1 cellular context compared by ENCODE assay signal in the genomic region with DNA sequence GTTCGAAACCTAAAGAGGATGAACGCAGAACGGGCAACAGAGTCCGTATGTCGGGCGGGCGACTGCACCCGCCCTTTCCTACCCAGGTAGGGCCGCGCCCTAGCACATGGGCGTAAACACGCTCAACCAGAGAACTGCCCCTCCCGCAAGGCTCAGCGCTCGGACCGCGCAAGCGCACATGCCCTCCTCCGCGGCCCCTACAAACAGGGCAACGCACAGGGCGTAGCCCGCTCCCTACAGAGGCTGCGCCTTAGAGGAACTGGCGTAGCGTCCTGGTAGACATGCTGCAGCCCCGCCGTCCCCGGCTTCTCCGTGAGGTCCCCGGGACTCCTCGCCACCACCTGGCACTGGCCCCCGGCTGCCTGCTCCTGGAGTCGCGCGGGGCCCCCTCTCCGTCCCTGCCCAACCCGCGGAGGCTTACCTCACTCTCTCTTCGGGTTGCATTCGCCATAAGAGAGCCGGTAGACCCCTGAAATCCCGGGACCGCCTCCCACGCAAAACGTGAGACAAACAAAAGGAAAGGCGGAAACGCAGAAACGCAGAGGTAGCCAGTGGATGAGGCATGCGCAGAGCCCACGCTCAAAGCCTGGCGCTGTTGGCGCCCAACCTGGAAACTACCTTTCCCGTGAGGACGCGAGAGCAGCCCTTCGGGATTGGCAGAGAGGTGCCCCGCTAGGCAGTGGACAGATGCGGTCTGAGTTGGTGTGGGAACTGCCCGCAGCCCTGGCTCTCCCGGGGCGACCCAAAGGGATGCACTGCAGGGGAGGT.
TF ChIP-seq lines count a peak whose summit lies in the region.

A gene (minus strand): TSS at position 518 of the 768 bp plus-strand sequence. CDS start 1,642 bp downstream, outside the sequence.

TF ChIP-seq in HepG2, 621 proteins besides CTCF, POLR2A, EP300 and RAD21 (continued from another document):
- TF ChIP-seq XBP1 (CRISPR knock-in tag; IDR thresholded peaks at IDR 0.05) (peak; percentile 59), ZNF547 (CRISPR knock-in tag; IDR thresholded peaks at IDR 0.05) (0 out of 2 replicates have a peak, but pooled peaks have one; percentile 17), RBM22 (optimal IDR thresholded peaks at IDR 0.05; ENCODE audit: low read length) (no peak), SMYD3 (CRISPR knock-in tag; IDR thresholded peaks at IDR 0.05) (peak; percentile 64; the same call in 1 of the 2 replicates), ZNF878 (CRISPR knock-in tag; IDR thresholded peaks at IDR 0.05) (peak; percentile 88), ZNF792 (CRISPR knock-in tag; IDR thresholded peaks at IDR 0.05) (peak; percentile 43; the same call in 1 of the 2 replicates), ZNF296 (CRISPR knock-in tag; conservative IDR thresholded peaks at IDR 0.05) (no peak), ZFYVE20 (CRISPR knock-in tag; IDR thresholded peaks at IDR 0.05; ENCODE audit: borderline replicate concordance, low read depth) (peak; percentile 53; the same call in 1 of the 2 replicates), ZNF83 (CRISPR knock-in tag; IDR thresholded peaks at IDR 0.05; ENCODE audit: borderline replicate concordance) (no peak), ZFP82 (CRISPR knock-in tag; IDR thresholded peaks at IDR 0.05; ENCODE audit: borderline replicate concordance) (0 out of 2 replicates have a peak, but pooled peaks have one; percentile 35), KAT2B (IDR thresholded peaks at IDR 0.05; ENCODE audit: borderline replicate concordance, low read depth, low read length) (no peak), ZNF790 (CRISPR knock-in tag; IDR thresholded peaks at IDR 0.05; ENCODE audit: borderline replicate concordance) (0 out of 2 replicates have a peak, but pooled peaks have one; percentile 59), TOPORS (CRISPR knock-in tag; IDR thresholded peaks at IDR 0.05) (no peak), ZNF264 (CRISPR knock-in tag; IDR thresholded peaks at IDR 0.05) (peak; percentile 68; the same call in 1 of the 2 replicates), ZNF746 (CRISPR knock-in tag; IDR thresholded peaks at IDR 0.05) (peak; percentile 49; the same call in 1 of the 2 replicates), KDM6A (CRISPR knock-in tag; IDR thresholded peaks at IDR 0.05; ENCODE audit: low read depth) (no peak), CC2D1A (CRISPR knock-in tag; IDR thresholded peaks at IDR 0.05) (peak; percentile 92; the same call in 1 of the 2 replicates), ETV5 (CRISPR knock-in tag; IDR thresholded peaks at IDR 0.05; ENCODE audit: borderline replicate concordance) (peak; percentile 47; the same call in 1 of the 2 replicates), ZNF724P (CRISPR knock-in tag; IDR thresholded peaks at IDR 0.05; ENCODE audit: borderline replicate concordance) (peak; percentile 39; the same call in 1 of the 2 replicates), ZNF260 (CRISPR knock-in tag; IDR thresholded peaks at IDR 0.05; ENCODE audit: borderline replicate concordance, low read depth) (no peak), ESRRA (CRISPR knock-in tag; IDR thresholded peaks at IDR 0.05; ENCODE audit: low read depth) (peak; percentile 49), PRPF4 (IDR thresholded peaks at IDR 0.05; ENCODE audit: low read depth, low read length, poor library complexity, severe bottlenecking) (no peak), FOXO1 (CRISPR knock-in tag; IDR thresholded peaks at IDR 0.05) (peak; percentile 84), ZFP90 (CRISPR knock-in tag; IDR thresholded peaks at IDR 0.05; ENCODE audit: borderline replicate concordance) (peak; percentile 95; the same call in 1 of the 2 replicates), HNF4G (IDR thresholded peaks at IDR 0.05; ENCODE audit: borderline replicate concordance, low read depth, low read length) (no peak), HNF4G (CRISPR knock-in tag; IDR thresholded peaks at IDR 0.05; ENCODE audit: borderline replicate concordance, low read depth) (no peak; the same call in 1 of the 2 replicates), EED (CRISPR knock-in tag; IDR thresholded peaks at IDR 0.05) (0 out of 2 replicates have a peak, but pooled peaks have one; percentile 68)
- TF ChIP-seq, protein P1, sequence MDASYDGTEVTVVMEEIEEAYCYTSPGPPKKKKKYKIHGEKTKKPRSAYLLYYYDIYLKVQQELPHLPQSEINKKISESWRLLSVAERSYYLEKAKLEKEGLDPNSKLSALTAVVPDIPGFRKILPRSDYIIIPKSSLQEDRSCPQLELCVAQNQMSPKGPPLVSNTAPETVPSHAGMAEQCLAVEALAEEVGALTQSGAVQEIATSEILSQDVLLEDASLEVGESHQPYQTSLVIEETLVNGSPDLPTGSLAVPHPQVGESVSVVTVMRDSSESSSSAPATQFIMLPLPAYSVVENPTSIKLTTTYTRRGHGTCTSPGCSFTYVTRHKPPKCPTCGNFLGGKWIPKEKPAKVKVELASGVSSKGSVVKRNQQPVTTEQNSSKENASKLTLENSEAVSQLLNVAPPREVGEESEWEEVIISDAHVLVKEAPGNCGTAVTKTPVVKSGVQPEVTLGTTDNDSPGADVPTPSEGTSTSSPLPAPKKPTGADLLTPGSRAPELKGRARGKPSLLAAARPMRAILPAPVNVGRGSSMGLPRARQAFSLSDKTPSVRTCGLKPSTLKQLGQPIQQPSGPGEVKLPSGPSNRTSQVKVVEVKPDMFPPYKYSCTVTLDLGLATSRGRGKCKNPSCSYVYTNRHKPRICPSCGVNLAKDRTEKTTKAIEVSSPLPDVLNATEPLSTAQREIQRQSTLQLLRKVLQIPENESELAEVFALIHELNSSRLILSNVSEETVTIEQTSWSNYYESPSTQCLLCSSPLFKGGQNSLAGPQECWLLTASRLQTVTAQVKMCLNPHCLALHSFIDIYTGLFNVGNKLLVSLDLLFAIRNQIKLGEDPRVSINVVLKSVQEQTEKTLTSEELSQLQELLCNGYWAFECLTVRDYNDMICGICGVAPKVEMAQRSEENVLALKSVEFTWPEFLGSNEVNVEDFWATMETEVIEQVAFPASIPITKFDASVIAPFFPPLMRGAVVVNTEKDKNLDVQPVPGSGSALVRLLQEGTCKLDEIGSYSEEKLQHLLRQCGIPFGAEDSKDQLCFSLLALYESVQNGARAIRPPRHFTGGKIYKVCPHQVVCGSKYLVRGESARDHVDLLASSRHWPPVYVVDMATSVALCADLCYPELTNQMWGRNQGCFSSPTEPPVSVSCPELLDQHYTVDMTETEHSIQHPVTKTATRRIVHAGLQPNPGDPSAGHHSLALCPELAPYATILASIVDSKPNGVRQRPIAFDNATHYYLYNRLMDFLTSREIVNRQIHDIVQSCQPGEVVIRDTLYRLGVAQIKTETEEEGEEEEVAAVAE (CRISPR knock-in tag; IDR thresholded peaks at IDR 0.05; ENCODE audit: borderline replicate concordance), result peak; percentile 38; the same call in 1 of the 2 replicates
- TF ChIP-seq, protein P2, sequence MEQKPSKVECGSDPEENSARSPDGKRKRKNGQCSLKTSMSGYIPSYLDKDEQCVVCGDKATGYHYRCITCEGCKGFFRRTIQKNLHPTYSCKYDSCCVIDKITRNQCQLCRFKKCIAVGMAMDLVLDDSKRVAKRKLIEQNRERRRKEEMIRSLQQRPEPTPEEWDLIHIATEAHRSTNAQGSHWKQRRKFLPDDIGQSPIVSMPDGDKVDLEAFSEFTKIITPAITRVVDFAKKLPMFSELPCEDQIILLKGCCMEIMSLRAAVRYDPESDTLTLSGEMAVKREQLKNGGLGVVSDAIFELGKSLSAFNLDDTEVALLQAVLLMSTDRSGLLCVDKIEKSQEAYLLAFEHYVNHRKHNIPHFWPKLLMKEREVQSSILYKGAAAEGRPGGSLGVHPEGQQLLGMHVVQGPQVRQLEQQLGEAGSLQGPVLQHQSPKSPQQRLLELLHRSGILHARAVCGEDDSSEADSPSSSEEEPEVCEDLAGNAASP (CRISPR knock-in tag; IDR thresholded peaks at IDR 0.05; ENCODE audit: borderline replicate concordance), result peak; percentile 26; the same call in 1 of the 2 replicates
- TF ChIP-seq, protein P3, sequence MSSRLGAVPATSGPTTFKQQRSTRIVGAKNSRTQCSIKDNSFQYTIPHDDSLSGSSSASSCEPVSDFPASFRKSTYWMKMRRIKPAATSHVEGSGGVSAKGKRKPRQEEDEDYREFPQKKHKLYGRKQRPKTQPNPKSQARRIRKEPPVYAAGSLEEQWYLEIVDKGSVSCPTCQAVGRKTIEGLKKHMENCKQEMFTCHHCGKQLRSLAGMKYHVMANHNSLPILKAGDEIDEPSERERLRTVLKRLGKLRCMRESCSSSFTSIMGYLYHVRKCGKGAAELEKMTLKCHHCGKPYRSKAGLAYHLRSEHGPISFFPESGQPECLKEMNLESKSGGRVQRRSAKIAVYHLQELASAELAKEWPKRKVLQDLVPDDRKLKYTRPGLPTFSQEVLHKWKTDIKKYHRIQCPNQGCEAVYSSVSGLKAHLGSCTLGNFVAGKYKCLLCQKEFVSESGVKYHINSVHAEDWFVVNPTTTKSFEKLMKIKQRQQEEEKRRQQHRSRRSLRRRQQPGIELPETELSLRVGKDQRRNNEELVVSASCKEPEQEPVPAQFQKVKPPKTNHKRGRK (CRISPR knock-in tag; IDR thresholded peaks at IDR 0.05), result 0 out of 2 replicates have a peak, but pooled peaks have one; percentile 39
- TF ChIP-seq, protein P4, sequence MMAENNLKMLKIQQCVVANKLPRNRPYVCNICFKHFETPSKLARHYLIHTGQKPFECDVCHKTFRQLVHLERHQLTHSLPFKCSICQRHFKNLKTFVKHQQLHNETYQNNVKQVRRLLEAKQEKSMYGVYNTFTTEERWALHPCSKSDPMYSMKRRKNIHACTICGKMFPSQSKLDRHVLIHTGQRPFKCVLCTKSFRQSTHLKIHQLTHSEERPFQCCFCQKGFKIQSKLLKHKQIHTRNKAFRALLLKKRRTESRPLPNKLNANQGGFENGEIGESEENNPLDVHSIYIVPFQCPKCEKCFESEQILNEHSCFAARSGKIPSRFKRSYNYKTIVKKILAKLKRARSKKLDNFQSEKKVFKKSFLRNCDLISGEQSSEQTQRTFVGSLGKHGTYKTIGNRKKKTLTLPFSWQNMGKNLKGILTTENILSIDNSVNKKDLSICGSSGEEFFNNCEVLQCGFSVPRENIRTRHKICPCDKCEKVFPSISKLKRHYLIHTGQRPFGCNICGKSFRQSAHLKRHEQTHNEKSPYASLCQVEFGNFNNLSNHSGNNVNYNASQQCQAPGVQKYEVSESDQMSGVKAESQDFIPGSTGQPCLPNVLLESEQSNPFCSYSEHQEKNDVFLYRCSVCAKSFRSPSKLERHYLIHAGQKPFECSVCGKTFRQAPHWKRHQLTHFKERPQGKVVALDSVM (CRISPR knock-in tag; IDR thresholded peaks at IDR 0.05), result 0 out of 2 replicates have a peak, but pooled peaks have one; percentile 16
- TF ChIP-seq, protein P5, sequence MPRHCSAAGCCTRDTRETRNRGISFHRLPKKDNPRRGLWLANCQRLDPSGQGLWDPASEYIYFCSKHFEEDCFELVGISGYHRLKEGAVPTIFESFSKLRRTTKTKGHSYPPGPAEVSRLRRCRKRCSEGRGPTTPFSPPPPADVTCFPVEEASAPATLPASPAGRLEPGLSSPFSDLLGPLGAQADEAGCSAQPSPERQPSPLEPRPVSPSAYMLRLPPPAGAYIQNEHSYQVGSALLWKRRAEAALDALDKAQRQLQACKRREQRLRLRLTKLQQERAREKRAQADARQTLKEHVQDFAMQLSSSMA (CRISPR knock-in tag; IDR thresholded peaks at IDR 0.05), result 0 out of 2 replicates have a peak, but pooled peaks have one; percentile 9
- TF ChIP-seq, protein P6, sequence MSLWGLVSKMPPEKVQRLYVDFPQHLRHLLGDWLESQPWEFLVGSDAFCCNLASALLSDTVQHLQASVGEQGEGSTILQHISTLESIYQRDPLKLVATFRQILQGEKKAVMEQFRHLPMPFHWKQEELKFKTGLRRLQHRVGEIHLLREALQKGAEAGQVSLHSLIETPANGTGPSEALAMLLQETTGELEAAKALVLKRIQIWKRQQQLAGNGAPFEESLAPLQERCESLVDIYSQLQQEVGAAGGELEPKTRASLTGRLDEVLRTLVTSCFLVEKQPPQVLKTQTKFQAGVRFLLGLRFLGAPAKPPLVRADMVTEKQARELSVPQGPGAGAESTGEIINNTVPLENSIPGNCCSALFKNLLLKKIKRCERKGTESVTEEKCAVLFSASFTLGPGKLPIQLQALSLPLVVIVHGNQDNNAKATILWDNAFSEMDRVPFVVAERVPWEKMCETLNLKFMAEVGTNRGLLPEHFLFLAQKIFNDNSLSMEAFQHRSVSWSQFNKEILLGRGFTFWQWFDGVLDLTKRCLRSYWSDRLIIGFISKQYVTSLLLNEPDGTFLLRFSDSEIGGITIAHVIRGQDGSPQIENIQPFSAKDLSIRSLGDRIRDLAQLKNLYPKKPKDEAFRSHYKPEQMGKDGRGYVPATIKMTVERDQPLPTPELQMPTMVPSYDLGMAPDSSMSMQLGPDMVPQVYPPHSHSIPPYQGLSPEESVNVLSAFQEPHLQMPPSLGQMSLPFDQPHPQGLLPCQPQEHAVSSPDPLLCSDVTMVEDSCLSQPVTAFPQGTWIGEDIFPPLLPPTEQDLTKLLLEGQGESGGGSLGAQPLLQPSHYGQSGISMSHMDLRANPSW (CRISPR knock-in tag; IDR thresholded peaks at IDR 0.05; ENCODE audit: borderline replicate concordance), result peak; percentile 49; the same call in 1 of the 2 replicates
- TF ChIP-seq, protein P7, sequence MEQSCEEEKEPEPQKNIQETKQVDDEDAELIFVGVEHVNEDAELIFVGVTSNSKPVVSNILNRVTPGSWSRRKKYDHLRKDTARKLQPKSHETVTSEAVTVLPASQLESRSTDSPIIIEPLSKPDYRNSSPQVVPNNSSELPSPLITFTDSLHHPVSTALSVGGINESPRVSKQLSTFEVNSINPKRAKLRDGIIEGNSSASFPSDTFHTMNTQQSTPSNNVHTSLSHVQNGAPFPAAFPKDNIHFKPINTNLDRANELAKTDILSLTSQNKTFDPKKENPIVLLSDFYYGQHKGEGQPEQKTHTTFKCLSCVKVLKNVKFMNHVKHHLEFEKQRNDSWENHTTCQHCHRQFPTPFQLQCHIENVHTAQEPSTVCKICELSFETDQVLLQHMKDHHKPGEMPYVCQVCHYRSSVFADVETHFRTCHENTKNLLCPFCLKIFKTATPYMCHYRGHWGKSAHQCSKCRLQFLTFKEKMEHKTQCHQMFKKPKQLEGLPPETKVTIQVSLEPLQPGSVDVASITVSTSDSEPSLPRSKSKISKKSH (CRISPR knock-in tag; IDR thresholded peaks at IDR 0.05; ENCODE audit: borderline replicate concordance), result peak; percentile 73; the same call in 1 of the 2 replicates
- TF ChIP-seq, protein P8, sequence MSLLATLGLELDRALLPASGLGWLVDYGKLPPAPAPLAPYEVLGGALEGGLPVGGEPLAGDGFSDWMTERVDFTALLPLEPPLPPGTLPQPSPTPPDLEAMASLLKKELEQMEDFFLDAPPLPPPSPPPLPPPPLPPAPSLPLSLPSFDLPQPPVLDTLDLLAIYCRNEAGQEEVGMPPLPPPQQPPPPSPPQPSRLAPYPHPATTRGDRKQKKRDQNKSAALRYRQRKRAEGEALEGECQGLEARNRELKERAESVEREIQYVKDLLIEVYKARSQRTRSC (CRISPR knock-in tag; IDR thresholded peaks at IDR 0.05; ENCODE audit: low read depth), result 0 out of 2 replicates have a peak, but pooled peaks have one; percentile 52
- TF ChIP-seq, protein P9, sequence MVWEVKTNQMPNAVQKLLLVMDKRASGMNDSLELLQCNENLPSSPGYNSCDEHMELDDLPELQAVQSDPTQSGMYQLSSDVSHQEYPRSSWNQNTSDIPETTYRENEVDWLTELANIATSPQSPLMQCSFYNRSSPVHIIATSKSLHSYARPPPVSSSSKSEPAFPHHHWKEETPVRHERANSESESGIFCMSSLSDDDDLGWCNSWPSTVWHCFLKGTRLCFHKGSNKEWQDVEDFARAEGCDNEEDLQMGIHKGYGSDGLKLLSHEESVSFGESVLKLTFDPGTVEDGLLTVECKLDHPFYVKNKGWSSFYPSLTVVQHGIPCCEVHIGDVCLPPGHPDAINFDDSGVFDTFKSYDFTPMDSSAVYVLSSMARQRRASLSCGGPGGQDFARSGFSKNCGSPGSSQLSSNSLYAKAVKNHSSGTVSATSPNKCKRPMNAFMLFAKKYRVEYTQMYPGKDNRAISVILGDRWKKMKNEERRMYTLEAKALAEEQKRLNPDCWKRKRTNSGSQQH (CRISPR knock-in tag; IDR thresholded peaks at IDR 0.05; ENCODE audit: low read depth), result peak; percentile 83
